16 cellular contexts compared by ENCODE assay signal in the genomic region with DNA sequence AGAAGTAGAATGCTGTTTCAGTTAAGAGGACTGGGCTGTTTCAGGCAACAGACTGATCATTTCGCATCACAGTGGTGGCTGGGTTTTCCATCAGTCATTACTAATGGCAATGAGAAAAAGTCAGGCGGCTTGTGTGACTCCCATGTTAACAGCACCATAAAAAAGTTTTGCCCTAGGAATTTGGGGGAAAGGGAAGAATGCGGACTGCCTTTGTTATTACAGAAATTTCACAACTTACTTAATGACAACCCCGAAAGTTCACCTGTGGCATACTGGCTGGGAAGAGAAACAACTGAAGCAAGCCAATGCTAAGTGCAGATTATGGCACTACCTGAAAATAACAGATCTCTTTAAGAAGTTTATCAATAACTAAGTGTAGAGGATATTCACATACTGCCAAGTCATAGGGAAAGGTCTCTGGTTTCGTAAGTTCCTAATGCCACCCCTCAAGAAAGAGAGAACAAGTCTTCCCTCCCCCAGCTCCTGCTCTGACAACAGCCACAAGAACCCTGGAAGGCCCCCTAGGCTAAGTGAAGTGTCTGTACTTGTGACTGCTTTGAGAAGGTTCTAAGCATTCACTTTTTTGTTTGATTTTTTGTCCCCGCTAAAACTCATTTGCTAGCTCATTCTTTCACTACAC. TPM values are rescaled to one million over a fixed set of nuclear protein-coding genes. Genes with fewer than 3 reads are reported as not detected.
DNase-seq lines count a peak whose midpoint lies in the region; ATAC-seq and TF ChIP-seq lines count a peak whose summit lies in the region.
"Had no signal": no experiment of that assay in that cellular context is flagged by ENCODE, and none has a peak within 500 bp of the region (broad histone marks: within the 10 kb centered on the region; RNA-seq: fewer than 3 reads in every experiment).

No MANE protein-coding gene starts in this region.

- H3K4me3 Mint-ChIP-seq in activated naive CD8-positive, alpha-beta T cell treated with anti-CD3 and anti-CD28 coated beads, Interleukin-2, amount 50 U/mL, for 24 hours, result no peak overlapping the region
- H3K4me3 Mint-ChIP-seq in activated naive CD8-positive, alpha-beta T cell treated with anti-CD3 and anti-CD28 coated beads for 36 hours, result no peak overlapping the region
- H3K4me3 Mint-ChIP-seq in progenitor cell of endocrine pancreas (ENCODE audit: low read depth), result no peak overlapping the region
- H3K4me3 Mint-ChIP-seq: naive thymus-derived CD8-positive, alpha-beta T cell had no signal

- no peak for ATAC-seq in activated naive CD8-positive, alpha-beta T cell treated with anti-CD3 and anti-CD28 coated beads, Interleukin-2, amount 50 U/mL, for 24 hours
- ATAC-seq in HG03045 (IDR thresholded peaks at IDR 0.05; ENCODE audit: unreplicated experiment) (peak; percentile 58), lower lobe of right lung (no peak), upper lobe of right lung (no peak)
- ATAC-seq: body of pancreas; naive thymus-derived CD8-positive, alpha-beta T cell had no signal

- H3K27me3 Mint-ChIP-seq in activated naive CD8-positive, alpha-beta T cell treated with anti-CD3 and anti-CD28 coated beads, Interleukin-2, amount 50 U/mL, for 24 hours, result no peaks in the 10 kb centered on the region
- no peaks in the 10 kb centered on the region for H3K27me3 Mint-ChIP-seq in activated naive CD8-positive, alpha-beta T cell treated with anti-CD3 and anti-CD28 coated beads for 36 hours
- H3K27me3 Mint-ChIP-seq in progenitor cell of endocrine pancreas, result no peaks in the 10 kb centered on the region
- H3K27me3 Mint-ChIP-seq: naive thymus-derived CD8-positive, alpha-beta T cell had no signal

- no peak for DNase-seq in activated naive CD8-positive, alpha-beta T cell treated with anti-CD3 and anti-CD28 coated beads, Interleukin-2, amount 50 U/mL, for 24 hours
- DNase-seq in activated naive CD8-positive, alpha-beta T cell treated with anti-CD3 and anti-CD28 coated beads for 36 hours, result no peak
- DNase-seq in NB4 (ENCODE audit: low read depth), result peak; percentile 75
- DNase-seq in progenitor cell of endocrine pancreas (ENCODE audit: low spot score, unreplicated experiment), result no peak
- no peak for DNase-seq in lower lobe of right lung
- DNase-seq in upper lobe of right lung, result no peak
- DNase-seq in coronary artery (ENCODE audit: low spot score), result no peak
- DNase-seq: activated CD4-positive, alpha-beta T cell treated with anti-CD3 and anti-CD28 coated beads, Interleukin-2, amount 50 U/mL, for 48 hours; body of pancreas; naive thymus-derived CD8-positive, alpha-beta T cell; NCI-H2081; NK-92 treated with Interleukin-12 subunit alpha and Interleukin-12 subunit beta, amount 100 ng/mL, for 24 hours had no signal

- peaks cover 40% of the 10 kb centered on the region for H3K36me3 Mint-ChIP-seq in activated naive CD8-positive, alpha-beta T cell treated with anti-CD3 and anti-CD28 coated beads, Interleukin-2, amount 50 U/mL, for 24 hours (ENCODE audit: low read depth)
- peaks cover 16% of the 10 kb centered on the region for H3K36me3 Mint-ChIP-seq in activated naive CD8-positive, alpha-beta T cell treated with anti-CD3 and anti-CD28 coated beads for 36 hours
- peaks cover 28% of the 10 kb centered on the region for H3K36me3 Mint-ChIP-seq in progenitor cell of endocrine pancreas (ENCODE audit: insufficient read depth)

- no peaks in the 10 kb centered on the region for H3K9me3 ChIP-seq in lower lobe of right lung
- no peaks in the 10 kb centered on the region for H3K9me3 ChIP-seq in upper lobe of right lung
- H3K9me3 ChIP-seq: body of pancreas had no signal

- no peak for TF ChIP-seq POLR2A in NB4 (IDR thresholded peaks at IDR 0.05; ENCODE audit: extremely low read depth, insufficient read length)

- peaks cover 95% of the 10 kb centered on the region for H3K36me3 ChIP-seq in lower lobe of right lung
- peaks cover 94% of the 10 kb centered on the region for H3K36me3 ChIP-seq in upper lobe of right lung

- H3K27me3 ChIP-seq in lower lobe of right lung (ENCODE audit: low read depth) (no peaks in the 10 kb centered on the region), upper lobe of right lung (no peaks in the 10 kb centered on the region)
- H3K27me3 ChIP-seq: body of pancreas had no signal

- H3K27ac Mint-ChIP-seq in activated naive CD8-positive, alpha-beta T cell treated with anti-CD3 and anti-CD28 coated beads, Interleukin-2, amount 50 U/mL, for 24 hours, result peak overlapping the region; percentile 4
- no peak overlapping the region for H3K27ac Mint-ChIP-seq in activated naive CD8-positive, alpha-beta T cell treated with anti-CD3 and anti-CD28 coated beads for 36 hours
- no peak overlapping the region for H3K27ac Mint-ChIP-seq in progenitor cell of endocrine pancreas

- H3K4me1 ChIP-seq in lower lobe of right lung (no peaks in the 10 kb centered on the region), upper lobe of right lung (no peaks in the 10 kb centered on the region)
- H3K4me1 ChIP-seq: body of pancreas had no signal

- H3K4me3 ChIP-seq in NB4 (ENCODE audit: low read depth, low read length) (no peak overlapping the region), lower lobe of right lung (no peak overlapping the region), upper lobe of right lung (no peak overlapping the region), coronary artery (no peak overlapping the region)
- H3K4me3 ChIP-seq: body of pancreas, skin epidermis had no signal

- intact Hi-C loops in lower lobe of right lung (cut with DNase I), result no loop called here
- intact Hi-C loops in upper lobe of right lung (cut with DNase I), result no loop called here

- no peaks in the 10 kb centered on the region for H3K9me3 Mint-ChIP-seq in activated naive CD8-positive, alpha-beta T cell treated with anti-CD3 and anti-CD28 coated beads, Interleukin-2, amount 50 U/mL, for 24 hours
- no peaks in the 10 kb centered on the region for H3K9me3 Mint-ChIP-seq in activated naive CD8-positive, alpha-beta T cell treated with anti-CD3 and anti-CD28 coated beads for 36 hours
- no peaks in the 10 kb centered on the region for H3K9me3 Mint-ChIP-seq in progenitor cell of endocrine pancreas (ENCODE audit: low read depth)

- TF ChIP-seq CTCF in NB4 (IDR thresholded peaks at IDR 0.05; ENCODE audit: low read depth, low read length), result no peak
- no peak for TF ChIP-seq CTCF in progenitor cell of endocrine pancreas (IDR thresholded peaks at IDR 0.05; ENCODE audit: unreplicated experiment)
- TF ChIP-seq CTCF in lower lobe of right lung (IDR thresholded peaks at IDR 0.05), result no peak
- no peak for TF ChIP-seq CTCF in upper lobe of right lung (IDR thresholded peaks at IDR 0.05)
- no peak for TF ChIP-seq CTCF in coronary artery (IDR thresholded peaks at IDR 0.05)

- H3K27ac ChIP-seq in lower lobe of right lung (no peak overlapping the region), upper lobe of right lung (no peak overlapping the region), coronary artery (no peak overlapping the region)
- H3K27ac ChIP-seq: 22Rv1, body of pancreas, KMS-11 had no signal

- peaks cover 3% of the 10 kb centered on the region for H3K4me1 Mint-ChIP-seq in activated naive CD8-positive, alpha-beta T cell treated with anti-CD3 and anti-CD28 coated beads, Interleukin-2, amount 50 U/mL, for 24 hours
- H3K4me1 Mint-ChIP-seq in activated naive CD8-positive, alpha-beta T cell treated with anti-CD3 and anti-CD28 coated beads for 36 hours, result no peaks in the 10 kb centered on the region
- H3K4me1 Mint-ChIP-seq in progenitor cell of endocrine pancreas (ENCODE audit: low read depth), result peaks cover 3% of the 10 kb centered on the region

RNA-seq across cellular contexts. Expression of a gene that starts 40.5 kb away (rescaled TPM):
- 10 to 100 TPM; 10.5 to 11.3 TPM for total RNA-seq in activated naive CD8-positive, alpha-beta T cell treated with anti-CD3 and anti-CD28 coated beads for 36 hours
- 11.5 and 12.7 TPM in 2 replicates for total RNA-seq in progenitor cell of endocrine pancreas
- total RNA-seq in lower lobe of right lung, result 6.4 TPM
- 16.8 TPM for total RNA-seq in upper lobe of right lung
